Comparison of ENCODE assay signal across 1 cellular context in the genomic region with DNA sequence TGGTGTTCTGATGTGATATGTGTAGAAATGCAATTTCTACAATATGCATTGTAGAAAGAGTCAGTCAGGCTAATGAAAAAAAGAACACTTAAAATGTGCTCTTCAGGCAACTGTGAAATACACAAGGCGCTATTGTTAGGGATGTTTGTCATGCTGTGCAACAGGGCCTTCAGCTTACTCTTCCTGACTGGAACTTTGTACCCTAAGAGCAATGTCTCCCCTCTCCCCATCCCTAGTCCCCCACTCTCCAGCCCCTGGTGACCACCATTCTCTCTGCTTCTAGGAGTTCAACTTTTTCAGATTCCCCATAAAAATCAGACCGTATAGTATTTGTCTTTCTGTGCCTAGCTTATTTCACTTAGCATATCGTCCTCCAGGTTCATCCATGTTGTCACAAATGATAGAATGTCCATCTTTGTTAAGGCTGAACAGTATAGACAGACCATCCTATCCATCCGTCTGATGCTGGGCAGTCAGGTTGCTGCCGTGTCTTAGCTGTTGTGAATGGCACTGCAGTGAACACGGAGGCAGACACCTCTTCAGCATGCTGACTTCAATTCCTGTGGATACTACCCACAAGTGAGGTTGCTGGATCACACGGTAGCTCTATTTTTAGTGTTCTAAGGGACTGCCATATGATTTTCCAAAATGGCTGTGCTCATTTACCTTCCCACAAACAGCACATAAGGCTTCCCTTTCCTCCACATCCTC.
TF ChIP-seq lines count a peak whose summit lies in the region.

No MANE protein-coding gene starts in this region.

TF ChIP-seq in HepG2, 621 proteins besides CTCF, POLR2A, EP300 and RAD21 (continued from another document and continues in another):
- TF ChIP-seq, protein P1, sequence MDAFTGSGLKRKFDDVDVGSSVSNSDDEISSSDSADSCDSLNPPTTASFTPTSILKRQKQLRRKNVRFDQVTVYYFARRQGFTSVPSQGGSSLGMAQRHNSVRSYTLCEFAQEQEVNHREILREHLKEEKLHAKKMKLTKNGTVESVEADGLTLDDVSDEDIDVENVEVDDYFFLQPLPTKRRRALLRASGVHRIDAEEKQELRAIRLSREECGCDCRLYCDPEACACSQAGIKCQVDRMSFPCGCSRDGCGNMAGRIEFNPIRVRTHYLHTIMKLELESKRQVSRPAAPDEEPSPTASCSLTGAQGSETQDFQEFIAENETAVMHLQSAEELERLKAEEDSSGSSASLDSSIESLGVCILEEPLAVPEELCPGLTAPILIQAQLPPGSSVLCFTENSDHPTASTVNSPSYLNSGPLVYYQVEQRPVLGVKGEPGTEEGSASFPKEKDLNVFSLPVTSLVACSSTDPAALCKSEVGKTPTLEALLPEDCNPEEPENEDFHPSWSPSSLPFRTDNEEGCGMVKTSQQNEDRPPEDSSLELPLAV (CRISPR knock-in tag; conservative IDR thresholded peaks at IDR 0.05; ENCODE audit: low read depth) = no peak
- TF ChIP-seq, protein P2, sequence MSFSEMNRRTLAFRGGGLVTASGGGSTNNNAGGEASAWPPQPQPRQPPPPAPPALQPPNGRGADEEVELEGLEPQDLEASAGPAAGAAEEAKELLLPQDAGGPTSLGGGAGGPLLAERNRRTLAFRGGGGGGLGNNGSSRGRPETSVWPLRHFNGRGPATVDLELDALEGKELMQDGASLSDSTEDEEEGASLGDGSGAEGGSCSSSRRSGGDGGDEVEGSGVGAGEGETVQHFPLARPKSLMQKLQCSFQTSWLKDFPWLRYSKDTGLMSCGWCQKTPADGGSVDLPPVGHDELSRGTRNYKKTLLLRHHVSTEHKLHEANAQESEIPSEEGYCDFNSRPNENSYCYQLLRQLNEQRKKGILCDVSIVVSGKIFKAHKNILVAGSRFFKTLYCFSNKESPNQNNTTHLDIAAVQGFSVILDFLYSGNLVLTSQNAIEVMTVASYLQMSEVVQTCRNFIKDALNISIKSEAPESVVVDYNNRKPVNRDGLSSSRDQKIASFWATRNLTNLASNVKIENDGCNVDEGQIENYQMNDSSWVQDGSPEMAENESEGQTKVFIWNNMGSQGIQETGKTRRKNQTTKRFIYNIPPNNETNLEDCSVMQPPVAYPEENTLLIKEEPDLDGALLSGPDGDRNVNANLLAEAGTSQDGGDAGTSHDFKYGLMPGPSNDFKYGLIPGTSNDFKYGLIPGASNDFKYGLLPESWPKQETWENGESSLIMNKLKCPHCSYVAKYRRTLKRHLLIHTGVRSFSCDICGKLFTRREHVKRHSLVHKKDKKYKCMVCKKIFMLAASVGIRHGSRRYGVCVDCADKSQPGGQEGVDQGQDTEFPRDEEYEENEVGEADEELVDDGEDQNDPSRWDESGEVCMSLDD (CRISPR knock-in tag; IDR thresholded peaks at IDR 0.05; ENCODE audit: borderline replicate concordance) = 0 out of 2 replicates have a peak, but pooled peaks have one; percentile 53
- no peak for TF ChIP-seq REXO4 (CRISPR knock-in tag; IDR thresholded peaks at IDR 0.05; ENCODE audit: borderline replicate concordance)
- no peak for TF ChIP-seq ZNF282 (IDR thresholded peaks at IDR 0.05; ENCODE audit: partially characterized antibody)
- no peak for TF ChIP-seq ELF1 (CRISPR knock-in tag; IDR thresholded peaks at IDR 0.05)
- no peak for TF ChIP-seq NFKB2 (CRISPR knock-in tag; IDR thresholded peaks at IDR 0.05; ENCODE audit: borderline replicate concordance)
- TF ChIP-seq NR2F6 (IDR thresholded peaks at IDR 0.05) = peak; percentile 65; the same call in 1 of the 2 replicates
- TF ChIP-seq NR2F6 (CRISPR knock-in tag; IDR thresholded peaks at IDR 0.05) = peak; percentile 50; the same call in 1 of the 2 replicates
- TF ChIP-seq, protein P3, sequence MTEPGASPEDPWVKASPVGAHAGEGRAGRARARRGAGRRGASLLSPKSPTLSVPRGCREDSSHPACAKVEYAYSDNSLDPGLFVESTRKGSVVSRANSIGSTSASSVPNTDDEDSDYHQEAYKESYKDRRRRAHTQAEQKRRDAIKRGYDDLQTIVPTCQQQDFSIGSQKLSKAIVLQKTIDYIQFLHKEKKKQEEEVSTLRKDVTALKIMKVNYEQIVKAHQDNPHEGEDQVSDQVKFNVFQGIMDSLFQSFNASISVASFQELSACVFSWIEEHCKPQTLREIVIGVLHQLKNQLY (CRISPR knock-in tag; IDR thresholded peaks at IDR 0.05) = no peak
- TF ChIP-seq, protein P4, sequence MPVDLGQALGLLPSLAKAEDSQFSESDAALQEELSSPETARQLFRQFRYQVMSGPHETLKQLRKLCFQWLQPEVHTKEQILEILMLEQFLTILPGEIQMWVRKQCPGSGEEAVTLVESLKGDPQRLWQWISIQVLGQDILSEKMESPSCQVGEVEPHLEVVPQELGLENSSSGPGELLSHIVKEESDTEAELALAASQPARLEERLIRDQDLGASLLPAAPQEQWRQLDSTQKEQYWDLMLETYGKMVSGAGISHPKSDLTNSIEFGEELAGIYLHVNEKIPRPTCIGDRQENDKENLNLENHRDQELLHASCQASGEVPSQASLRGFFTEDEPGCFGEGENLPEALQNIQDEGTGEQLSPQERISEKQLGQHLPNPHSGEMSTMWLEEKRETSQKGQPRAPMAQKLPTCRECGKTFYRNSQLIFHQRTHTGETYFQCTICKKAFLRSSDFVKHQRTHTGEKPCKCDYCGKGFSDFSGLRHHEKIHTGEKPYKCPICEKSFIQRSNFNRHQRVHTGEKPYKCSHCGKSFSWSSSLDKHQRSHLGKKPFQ (CRISPR knock-in tag; IDR thresholded peaks at IDR 0.05; ENCODE audit: insufficient replicate concordance) = no peak
- TF ChIP-seq PAF1 (CRISPR knock-in tag; IDR thresholded peaks at IDR 0.05) = no peak
- TF ChIP-seq KDM6A (CRISPR knock-in tag; IDR thresholded peaks at IDR 0.05; ENCODE audit: low read depth) = no peak
- peak; percentile 68 for TF ChIP-seq FOXA3 (CRISPR knock-in tag; IDR thresholded peaks at IDR 0.05)
- TF ChIP-seq, protein P5, sequence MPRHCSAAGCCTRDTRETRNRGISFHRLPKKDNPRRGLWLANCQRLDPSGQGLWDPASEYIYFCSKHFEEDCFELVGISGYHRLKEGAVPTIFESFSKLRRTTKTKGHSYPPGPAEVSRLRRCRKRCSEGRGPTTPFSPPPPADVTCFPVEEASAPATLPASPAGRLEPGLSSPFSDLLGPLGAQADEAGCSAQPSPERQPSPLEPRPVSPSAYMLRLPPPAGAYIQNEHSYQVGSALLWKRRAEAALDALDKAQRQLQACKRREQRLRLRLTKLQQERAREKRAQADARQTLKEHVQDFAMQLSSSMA (CRISPR knock-in tag; IDR thresholded peaks at IDR 0.05) = no peak
- TF ChIP-seq, protein P6, sequence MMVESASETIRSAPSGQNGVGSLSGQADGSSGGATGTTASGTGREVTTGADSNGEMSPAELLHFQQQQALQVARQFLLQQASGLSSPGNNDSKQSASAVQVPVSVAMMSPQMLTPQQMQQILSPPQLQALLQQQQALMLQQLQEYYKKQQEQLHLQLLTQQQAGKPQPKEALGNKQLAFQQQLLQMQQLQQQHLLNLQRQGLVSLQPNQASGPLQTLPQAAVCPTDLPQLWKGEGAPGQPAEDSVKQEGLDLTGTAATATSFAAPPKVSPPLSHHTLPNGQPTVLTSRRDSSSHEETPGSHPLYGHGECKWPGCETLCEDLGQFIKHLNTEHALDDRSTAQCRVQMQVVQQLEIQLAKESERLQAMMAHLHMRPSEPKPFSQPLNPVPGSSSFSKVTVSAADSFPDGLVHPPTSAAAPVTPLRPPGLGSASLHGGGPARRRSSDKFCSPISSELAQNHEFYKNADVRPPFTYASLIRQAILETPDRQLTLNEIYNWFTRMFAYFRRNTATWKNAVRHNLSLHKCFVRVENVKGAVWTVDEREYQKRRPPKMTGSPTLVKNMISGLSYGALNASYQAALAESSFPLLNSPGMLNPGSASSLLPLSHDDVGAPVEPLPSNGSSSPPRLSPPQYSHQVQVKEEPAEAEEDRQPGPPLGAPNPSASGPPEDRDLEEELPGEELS (CRISPR knock-in tag; IDR thresholded peaks at IDR 0.05) = peak; percentile 28; the same call in 1 of the 2 replicates
- no peak for TF ChIP-seq TEAD2 (CRISPR knock-in tag; IDR thresholded peaks at IDR 0.05)
- no peak for TF ChIP-seq NFE2 (CRISPR knock-in tag; IDR thresholded peaks at IDR 0.05)
- TF ChIP-seq, protein P7, sequence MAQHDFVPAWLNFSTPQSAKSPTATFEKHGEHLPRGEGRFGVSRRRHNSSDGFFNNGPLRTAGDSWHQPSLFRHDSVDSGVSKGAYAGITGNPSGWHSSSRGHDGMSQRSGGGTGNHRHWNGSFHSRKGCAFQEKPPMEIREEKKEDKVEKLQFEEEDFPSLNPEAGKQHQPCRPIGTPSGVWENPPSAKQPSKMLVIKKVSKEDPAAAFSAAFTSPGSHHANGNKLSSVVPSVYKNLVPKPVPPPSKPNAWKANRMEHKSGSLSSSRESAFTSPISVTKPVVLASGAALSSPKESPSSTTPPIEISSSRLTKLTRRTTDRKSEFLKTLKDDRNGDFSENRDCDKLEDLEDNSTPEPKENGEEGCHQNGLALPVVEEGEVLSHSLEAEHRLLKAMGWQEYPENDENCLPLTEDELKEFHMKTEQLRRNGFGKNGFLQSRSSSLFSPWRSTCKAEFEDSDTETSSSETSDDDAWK (CRISPR knock-in tag; IDR thresholded peaks at IDR 0.05) = no peak
- TF ChIP-seq MATR3 (CRISPR knock-in tag; IDR thresholded peaks at IDR 0.05) = no peak
- no peak; the same call in 1 of the 2 replicates for TF ChIP-seq ARNTL (CRISPR knock-in tag; IDR thresholded peaks at IDR 0.05)
- TF ChIP-seq, protein P8, sequence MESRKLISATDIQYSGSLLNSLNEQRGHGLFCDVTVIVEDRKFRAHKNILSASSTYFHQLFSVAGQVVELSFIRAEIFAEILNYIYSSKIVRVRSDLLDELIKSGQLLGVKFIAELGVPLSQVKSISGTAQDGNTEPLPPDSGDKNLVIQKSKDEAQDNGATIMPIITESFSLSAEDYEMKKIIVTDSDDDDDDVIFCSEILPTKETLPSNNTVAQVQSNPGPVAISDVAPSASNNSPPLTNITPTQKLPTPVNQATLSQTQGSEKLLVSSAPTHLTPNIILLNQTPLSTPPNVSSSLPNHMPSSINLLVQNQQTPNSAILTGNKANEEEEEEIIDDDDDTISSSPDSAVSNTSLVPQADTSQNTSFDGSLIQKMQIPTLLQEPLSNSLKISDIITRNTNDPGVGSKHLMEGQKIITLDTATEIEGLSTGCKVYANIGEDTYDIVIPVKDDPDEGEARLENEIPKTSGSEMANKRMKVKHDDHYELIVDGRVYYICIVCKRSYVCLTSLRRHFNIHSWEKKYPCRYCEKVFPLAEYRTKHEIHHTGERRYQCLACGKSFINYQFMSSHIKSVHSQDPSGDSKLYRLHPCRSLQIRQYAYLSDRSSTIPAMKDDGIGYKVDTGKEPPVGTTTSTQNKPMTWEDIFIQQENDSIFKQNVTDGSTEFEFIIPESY (CRISPR knock-in tag; IDR thresholded peaks at IDR 0.05) = no peak
- TF ChIP-seq KDM4B (CRISPR knock-in tag; IDR thresholded peaks at IDR 0.05) = no peak
- TF ChIP-seq ZNF563 (CRISPR knock-in tag; IDR thresholded peaks at IDR 0.05) = no peak
- TF ChIP-seq, protein P9, sequence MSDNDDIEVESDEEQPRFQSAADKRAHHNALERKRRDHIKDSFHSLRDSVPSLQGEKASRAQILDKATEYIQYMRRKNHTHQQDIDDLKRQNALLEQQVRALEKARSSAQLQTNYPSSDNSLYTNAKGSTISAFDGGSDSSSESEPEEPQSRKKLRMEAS (IDR thresholded peaks at IDR 0.05) = 0 out of 2 replicates have a peak, but pooled peaks have one; percentile 48
- peak; percentile 37; the same call in 1 of the 2 replicates for TF ChIP-seq KAT8 (CRISPR knock-in tag; IDR thresholded peaks at IDR 0.05)
- TF ChIP-seq SP5 (CRISPR knock-in tag; IDR thresholded peaks at IDR 0.05; ENCODE audit: borderline replicate concordance, low read depth) = peak; percentile 24; the same call in 1 of the 2 replicates
- peak; percentile 59; the same call in 1 of the 2 replicates for TF ChIP-seq RBAK (CRISPR knock-in tag; IDR thresholded peaks at IDR 0.05)
- TF ChIP-seq ZBTB7B (CRISPR knock-in tag; IDR thresholded peaks at IDR 0.05) = peak; percentile 78
- TF ChIP-seq HNF4G (IDR thresholded peaks at IDR 0.05; ENCODE audit: borderline replicate concordance, low read depth, low read length) = peak; percentile 87
- 0 out of 2 replicates have a peak, but pooled peaks have one; percentile 44 for TF ChIP-seq HNF4G (CRISPR knock-in tag; IDR thresholded peaks at IDR 0.05; ENCODE audit: borderline replicate concordance, low read depth)
- peak; percentile 31; the same call in 1 of the 2 replicates for TF ChIP-seq CEBPG (CRISPR knock-in tag; IDR thresholded peaks at IDR 0.05)
- TF ChIP-seq, protein P10, sequence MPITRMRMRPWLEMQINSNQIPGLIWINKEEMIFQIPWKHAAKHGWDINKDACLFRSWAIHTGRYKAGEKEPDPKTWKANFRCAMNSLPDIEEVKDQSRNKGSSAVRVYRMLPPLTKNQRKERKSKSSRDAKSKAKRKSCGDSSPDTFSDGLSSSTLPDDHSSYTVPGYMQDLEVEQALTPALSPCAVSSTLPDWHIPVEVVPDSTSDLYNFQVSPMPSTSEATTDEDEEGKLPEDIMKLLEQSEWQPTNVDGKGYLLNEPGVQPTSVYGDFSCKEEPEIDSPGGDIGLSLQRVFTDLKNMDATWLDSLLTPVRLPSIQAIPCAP (CRISPR knock-in tag; IDR thresholded peaks at IDR 0.05; ENCODE audit: low read depth) = no peak
- no peak for TF ChIP-seq THYN1 (CRISPR knock-in tag; IDR thresholded peaks at IDR 0.05; ENCODE audit: borderline replicate concordance, low read depth)
- TF ChIP-seq ZNF124 (CRISPR knock-in tag; IDR thresholded peaks at IDR 0.05) = no peak
- TF ChIP-seq, protein P11, sequence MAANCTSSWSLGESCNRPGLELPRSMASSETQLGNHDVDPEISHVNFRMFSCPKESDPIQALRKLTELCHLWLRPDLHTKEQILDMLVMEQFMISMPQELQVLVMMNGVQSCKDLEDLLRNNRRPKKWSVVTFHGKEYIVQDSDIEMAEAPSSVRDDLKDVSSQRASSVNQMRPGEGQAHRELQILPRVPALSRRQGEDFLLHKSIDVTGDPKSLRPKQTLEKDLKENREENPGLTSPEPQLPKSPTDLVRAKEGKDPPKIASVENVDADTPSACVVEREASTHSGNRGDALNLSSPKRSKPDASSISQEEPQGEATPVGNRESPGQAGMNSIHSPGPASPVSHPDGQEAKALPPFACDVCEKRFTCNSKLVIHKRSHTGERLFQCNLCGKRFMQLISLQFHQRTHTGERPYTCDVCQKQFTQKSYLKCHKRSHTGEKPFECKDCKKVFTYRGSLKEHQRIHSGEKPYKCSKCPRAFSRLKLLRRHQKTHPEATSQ (CRISPR knock-in tag; IDR thresholded peaks at IDR 0.05; ENCODE audit: borderline replicate concordance) = no peak
- TF ChIP-seq LCORL (IDR thresholded peaks at IDR 0.05) = no peak
- peak; percentile 79 for TF ChIP-seq LCORL (CRISPR knock-in tag; IDR thresholded peaks at IDR 0.05)
- no peak for TF ChIP-seq ZNF350 (CRISPR knock-in tag; IDR thresholded peaks at IDR 0.05; ENCODE audit: borderline replicate concordance, low read depth)
- TF ChIP-seq MED1 (CRISPR knock-in tag; IDR thresholded peaks at IDR 0.05) = peak; percentile 36; the same call in 1 of the 2 replicates
- no peak for TF ChIP-seq KMT2B (CRISPR knock-in tag; IDR thresholded peaks at IDR 0.05)
- TF ChIP-seq NR2F1 (CRISPR knock-in tag; IDR thresholded peaks at IDR 0.05) = 0 out of 4 replicates have a peak, but pooled peaks of 1 of the 2 experiments have one; percentile 17
- TF ChIP-seq, protein P12, sequence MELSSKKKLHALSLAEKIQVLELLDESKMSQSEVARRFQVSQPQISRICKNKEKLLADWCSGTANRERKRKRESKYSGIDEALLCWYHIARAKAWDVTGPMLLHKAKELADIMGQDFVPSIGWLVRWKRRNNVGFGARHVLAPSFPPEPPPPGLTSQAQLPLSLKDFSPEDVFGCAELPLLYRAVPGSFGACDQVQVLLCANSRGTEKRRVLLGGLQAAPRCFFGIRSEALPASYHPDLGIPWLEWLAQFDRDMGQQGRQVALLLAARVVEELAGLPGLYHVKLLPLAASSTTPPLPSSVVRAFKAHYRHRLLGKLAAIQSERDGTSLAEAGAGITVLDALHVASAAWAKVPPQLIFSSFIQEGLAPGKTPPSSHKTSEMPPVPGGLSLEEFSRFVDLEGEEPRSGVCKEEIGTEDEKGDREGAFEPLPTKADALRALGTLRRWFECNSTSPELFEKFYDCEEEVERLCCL (CRISPR knock-in tag; IDR thresholded peaks at IDR 0.05; ENCODE audit: borderline replicate concordance) = no peak
